In genomic region chr20:33583154-33583553, GRCh38 we compare ENCODE assay signal across 26 cellular contexts.
"Had no signal": no experiment of that assay in that cellular context is flagged by ENCODE, and none has a peak within 500 bp of the region (broad histone marks: within the 10 kb centered on the region; RNA-seq: fewer than 3 reads in every experiment).

No MANE protein-coding gene starts in this region.

- H3K27me3 ChIP-seq: esophagus squamous epithelium, ovary, right lobe of liver, stomach, thyroid gland, vagina had no signal

- H3K4me3 Mint-ChIP-seq: effector memory CD8-positive, alpha-beta T cell; naive thymus-derived CD8-positive, alpha-beta T cell; nephron progenitor cell; stimulated activated effector memory CD8-positive, alpha-beta T cell treated with anti-CD3 and anti-CD28 coated beads, Interleukin-12 subunit alpha, Interleukin-12 subunit beta, amount 100 ng/mL, for 72 hours had no signal

- DNase-seq: cortex of kidney; effector memory CD8-positive, alpha-beta T cell; erythroblast; esophagus squamous epithelium; foreskin melanocyte; head of caudate nucleus; left cardiac atrium; left ventricle myocardium inferior; lower lobe of right lung; naive thymus-derived CD8-positive, alpha-beta T cell; nephron progenitor cell; occipital lobe; ovary; posterior cingulate gyrus; retina; right lobe of liver; stimulated activated CD4-positive, alpha-beta T cell treated with anti-CD3 and anti-CD28 coated beads, Interleukin-2, amount 100 ng/mL, for 24 hours; stimulated activated CD4-positive, alpha-beta T cell treated with anti-CD3 and anti-CD28 coated beads, Interleukin-4, amount 100 ng/mL, for 24 hours; stimulated activated naive CD4-positive, alpha-beta T cell treated with Interleukin-2 at 50 U/mL for 16 hours; stomach; thyroid gland; trophoblast cell had no signal

- H3K4me1 ChIP-seq: lower lobe of right lung had no signal

- ATAC-seq: effector memory CD8-positive, alpha-beta T cell; left cardiac atrium; lower lobe of right lung; naive thymus-derived CD8-positive, alpha-beta T cell; stimulated activated effector memory CD8-positive, alpha-beta T cell treated with anti-CD3 and anti-CD28 coated beads, Interleukin-12 subunit alpha, Interleukin-12 subunit beta, amount 100 ng/mL, for 72 hours had no signal

- H3K36me3 ChIP-seq: esophagus squamous epithelium, left ventricle myocardium inferior, lower lobe of right lung, ovary, right lobe of liver, stomach, thyroid gland, vagina had no signal

- FAIRE-seq: endometrium had no signal

- H3K27me3 Mint-ChIP-seq: effector memory CD8-positive, alpha-beta T cell; naive thymus-derived CD8-positive, alpha-beta T cell had no signal

- H3K27ac ChIP-seq: esophagus squamous epithelium, left ventricle myocardium inferior, lower lobe of right lung, ovary, right lobe of liver, stomach, thyroid gland, vagina had no signal

- H3K4me2 ChIP-seq: smooth muscle cell had no signal

- H3K9me3 ChIP-seq: esophagus squamous epithelium, left ventricle myocardium inferior, lower lobe of right lung, ovary, right lobe of liver, stomach, thyroid gland, vagina had no signal

- H3K36me3 Mint-ChIP-seq: naive thymus-derived CD8-positive, alpha-beta T cell had no signal

- H3K4me3 ChIP-seq: esophagus squamous epithelium, left ventricle myocardium inferior, lower lobe of right lung, ovary, right lobe of liver, smooth muscle cell, stomach, thyroid gland, vagina had no signal

- H3K9me3 Mint-ChIP-seq: effector memory CD8-positive, alpha-beta T cell; naive thymus-derived CD8-positive, alpha-beta T cell; nephron progenitor cell; stimulated activated effector memory CD8-positive, alpha-beta T cell treated with anti-CD3 and anti-CD28 coated beads, Interleukin-12 subunit alpha, Interleukin-12 subunit beta, amount 100 ng/mL, for 72 hours had no signal

- H3K27ac Mint-ChIP-seq: effector memory CD8-positive, alpha-beta T cell; nephron progenitor cell; stimulated activated effector memory CD8-positive, alpha-beta T cell treated with anti-CD3 and anti-CD28 coated beads, Interleukin-12 subunit alpha, Interleukin-12 subunit beta, amount 100 ng/mL, for 72 hours had no signal
